3 cellular contexts compared by ENCODE assay signal in genomic region chr22:42490244-42490832, GRCh38.
TF ChIP-seq lines count a peak whose summit lies in the region.

No MANE protein-coding gene starts in this region.

TF ChIP-seq in GM23338, 12 proteins besides CTCF, POLR2A, EP300 and RAD21 (continues in another document):
- TF ChIP-seq, protein P1, sequence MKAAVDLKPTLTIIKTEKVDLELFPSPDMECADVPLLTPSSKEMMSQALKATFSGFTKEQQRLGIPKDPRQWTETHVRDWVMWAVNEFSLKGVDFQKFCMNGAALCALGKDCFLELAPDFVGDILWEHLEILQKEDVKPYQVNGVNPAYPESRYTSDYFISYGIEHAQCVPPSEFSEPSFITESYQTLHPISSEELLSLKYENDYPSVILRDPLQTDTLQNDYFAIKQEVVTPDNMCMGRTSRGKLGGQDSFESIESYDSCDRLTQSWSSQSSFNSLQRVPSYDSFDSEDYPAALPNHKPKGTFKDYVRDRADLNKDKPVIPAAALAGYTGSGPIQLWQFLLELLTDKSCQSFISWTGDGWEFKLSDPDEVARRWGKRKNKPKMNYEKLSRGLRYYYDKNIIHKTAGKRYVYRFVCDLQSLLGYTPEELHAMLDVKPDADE (IDR thresholded peaks at IDR 0.05), result no peak
- TF ChIP-seq ZNF462 (CRISPR knock-in tag; IDR thresholded peaks at IDR 0.05), result no peak

TF ChIP-seq in WTC11, 78 proteins besides CTCF, POLR2A, EP300 and RAD21:
- TF ChIP-seq ZBTB43 (CRISPR knock-in tag; IDR thresholded peaks at IDR 0.05), result no peak
- TF ChIP-seq ARID4B (CRISPR knock-in tag; IDR thresholded peaks at IDR 0.05; ENCODE audit: borderline replicate concordance), result no peak
- TF ChIP-seq CREB1 (CRISPR knock-in tag; IDR thresholded peaks at IDR 0.05), result no peak
- TF ChIP-seq TEAD4 (CRISPR knock-in tag; IDR thresholded peaks at IDR 0.05), result no peak
- TF ChIP-seq, protein P2, sequence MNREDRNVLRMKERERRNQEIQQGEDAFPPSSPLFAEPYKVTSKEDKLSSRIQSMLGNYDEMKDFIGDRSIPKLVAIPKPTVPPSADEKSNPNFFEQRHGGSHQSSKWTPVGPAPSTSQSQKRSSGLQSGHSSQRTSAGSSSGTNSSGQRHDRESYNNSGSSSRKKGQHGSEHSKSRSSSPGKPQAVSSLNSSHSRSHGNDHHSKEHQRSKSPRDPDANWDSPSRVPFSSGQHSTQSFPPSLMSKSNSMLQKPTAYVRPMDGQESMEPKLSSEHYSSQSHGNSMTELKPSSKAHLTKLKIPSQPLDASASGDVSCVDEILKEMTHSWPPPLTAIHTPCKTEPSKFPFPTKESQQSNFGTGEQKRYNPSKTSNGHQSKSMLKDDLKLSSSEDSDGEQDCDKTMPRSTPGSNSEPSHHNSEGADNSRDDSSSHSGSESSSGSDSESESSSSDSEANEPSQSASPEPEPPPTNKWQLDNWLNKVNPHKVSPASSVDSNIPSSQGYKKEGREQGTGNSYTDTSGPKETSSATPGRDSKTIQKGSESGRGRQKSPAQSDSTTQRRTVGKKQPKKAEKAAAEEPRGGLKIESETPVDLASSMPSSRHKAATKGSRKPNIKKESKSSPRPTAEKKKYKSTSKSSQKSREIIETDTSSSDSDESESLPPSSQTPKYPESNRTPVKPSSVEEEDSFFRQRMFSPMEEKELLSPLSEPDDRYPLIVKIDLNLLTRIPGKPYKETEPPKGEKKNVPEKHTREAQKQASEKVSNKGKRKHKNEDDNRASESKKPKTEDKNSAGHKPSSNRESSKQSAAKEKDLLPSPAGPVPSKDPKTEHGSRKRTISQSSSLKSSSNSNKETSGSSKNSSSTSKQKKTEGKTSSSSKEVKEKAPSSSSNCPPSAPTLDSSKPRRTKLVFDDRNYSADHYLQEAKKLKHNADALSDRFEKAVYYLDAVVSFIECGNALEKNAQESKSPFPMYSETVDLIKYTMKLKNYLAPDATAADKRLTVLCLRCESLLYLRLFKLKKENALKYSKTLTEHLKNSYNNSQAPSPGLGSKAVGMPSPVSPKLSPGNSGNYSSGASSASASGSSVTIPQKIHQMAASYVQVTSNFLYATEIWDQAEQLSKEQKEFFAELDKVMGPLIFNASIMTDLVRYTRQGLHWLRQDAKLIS (CRISPR knock-in tag; IDR thresholded peaks at IDR 0.05; ENCODE audit: borderline replicate concordance), result no peak
- TF ChIP-seq NFE2L1 (CRISPR knock-in tag; IDR thresholded peaks at IDR 0.05), result no peak

TF ChIP-seq in HepG2, 621 proteins besides CTCF, POLR2A, EP300 and RAD21:
- TF ChIP-seq CEBPB (IDR thresholded peaks at IDR 0.05; ENCODE audit: borderline replicate concordance, low read depth, low read length), result peak; percentile 43; the same call in 1 of the 2 replicates
- TF ChIP-seq ZNF770 (CRISPR knock-in tag; IDR thresholded peaks at IDR 0.05), result no peak
- TF ChIP-seq, protein P3, sequence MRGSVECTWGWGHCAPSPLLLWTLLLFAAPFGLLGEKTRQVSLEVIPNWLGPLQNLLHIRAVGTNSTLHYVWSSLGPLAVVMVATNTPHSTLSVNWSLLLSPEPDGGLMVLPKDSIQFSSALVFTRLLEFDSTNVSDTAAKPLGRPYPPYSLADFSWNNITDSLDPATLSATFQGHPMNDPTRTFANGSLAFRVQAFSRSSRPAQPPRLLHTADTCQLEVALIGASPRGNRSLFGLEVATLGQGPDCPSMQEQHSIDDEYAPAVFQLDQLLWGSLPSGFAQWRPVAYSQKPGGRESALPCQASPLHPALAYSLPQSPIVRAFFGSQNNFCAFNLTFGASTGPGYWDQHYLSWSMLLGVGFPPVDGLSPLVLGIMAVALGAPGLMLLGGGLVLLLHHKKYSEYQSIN (CRISPR knock-in tag; IDR thresholded peaks at IDR 0.05; ENCODE audit: borderline replicate concordance), result no peak
- TF ChIP-seq KMT2A (CRISPR knock-in tag; IDR thresholded peaks at IDR 0.05), result no peak
- TF ChIP-seq SAP130 (CRISPR knock-in tag; IDR thresholded peaks at IDR 0.05; ENCODE audit: low read depth), result no peak
- peak; percentile 36; the same call in 1 of the 2 replicates for TF ChIP-seq HNF4A (CRISPR knock-in tag; IDR thresholded peaks at IDR 0.05)
